8 cellular contexts compared by ENCODE assay signal in genomic region chr3:134294302-134294925, GRCh38. TPM values are rescaled to one million over a fixed set of nuclear protein-coding genes. Genes with fewer than 3 reads are reported as not detected.
A peak's percentile ranks its signal among the peaks of the same experiment; 100 is the strongest.
DNase-seq lines count a peak whose midpoint lies in the region; ATAC-seq and TF ChIP-seq lines count a peak whose summit lies in the region.

No MANE protein-coding gene starts in this region.

- H3K4me3 ChIP-seq in brain microvascular endothelial cell (ENCODE audit: low read depth, low read length), result no peak overlapping the region

- no peak for TF ChIP-seq CTCF in brain microvascular endothelial cell (IDR thresholded peaks at IDR 0.05; ENCODE audit: low read depth, low read length, missing control alignments)

- DNase-seq in T-helper 9 cell (peak; percentile 27), hepatic stellate cell (ENCODE audit: low spot score) (no peak), brain microvascular endothelial cell (no peak), occipital lobe (lab: John Stamatoyannopoulos, UW) (no peak), germinal center (ENCODE audit: low spot score) (no peak)
- DNase-seq in natural killer cell treated with Interleukin-12 subunit alpha and Interleukin-12 subunit beta and Interleukin-15 and Interleukin-18, amount 100 ng/mL, for 72 hours (ENCODE audit: low spot score), result peak; percentile 78

- H3K9me3 Mint-ChIP-seq in natural killer cell treated with Interleukin-12 subunit alpha and Interleukin-12 subunit beta and Interleukin-15 and Interleukin-18, amount 100 ng/mL, for 72 hours, result no peaks in the 10 kb centered on the region

- no peaks in the 10 kb centered on the region for H3K27me3 ChIP-seq in brain microvascular endothelial cell (replicated peaks)

- H3K27ac Mint-ChIP-seq in natural killer cell treated with Interleukin-12 subunit alpha and Interleukin-12 subunit beta and Interleukin-15 and Interleukin-18, amount 100 ng/mL, for 72 hours, result no peak overlapping the region

- H3K36me3 Mint-ChIP-seq in natural killer cell treated with Interleukin-12 subunit alpha and Interleukin-12 subunit beta and Interleukin-15 and Interleukin-18, amount 100 ng/mL, for 72 hours, result peaks cover 8% of the 10 kb centered on the region

- H3K4me3 Mint-ChIP-seq in natural killer cell treated with Interleukin-12 subunit alpha and Interleukin-12 subunit beta and Interleukin-15 and Interleukin-18, amount 100 ng/mL, for 72 hours, result no peak overlapping the region

- H3K27ac ChIP-seq in brain microvascular endothelial cell, result no peak overlapping the region

- no peaks in the 10 kb centered on the region for H3K36me3 ChIP-seq in brain microvascular endothelial cell (replicated peaks)

- H3K27me3 Mint-ChIP-seq in natural killer cell treated with Interleukin-12 subunit alpha and Interleukin-12 subunit beta and Interleukin-15 and Interleukin-18, amount 100 ng/mL, for 72 hours, result peaks cover 22 to 36% of the 10 kb centered on the region in 2 donors

- H3K4me1 Mint-ChIP-seq in natural killer cell treated with Interleukin-12 subunit alpha and Interleukin-12 subunit beta and Interleukin-15 and Interleukin-18, amount 100 ng/mL, for 72 hours (ENCODE audit: low read depth in 2 of 2), result peaks cover 0 to 3% of the 10 kb centered on the region in 2 donors

- ATAC-seq in GM18520 (IDR thresholded peaks at IDR 0.05; ENCODE audit: unreplicated experiment) (peak; percentile 100), HG02885 (IDR thresholded peaks at IDR 0.05; ENCODE audit: poor library complexity, unreplicated experiment) (peak; percentile 100)
- ATAC-seq in natural killer cell treated with Interleukin-12 subunit alpha and Interleukin-12 subunit beta and Interleukin-15 and Interleukin-18, amount 100 ng/mL, for 72 hours, result peak; percentile 98 to 99

- in situ Hi-C loops in brain microvascular endothelial cell (cut with HindIII; ENCODE audit: low pct_ligation_motif_present, low sequenced_read_pairs), result no loop called here

RNA-seq across cellular contexts. Expression of gene RYK, which starts 43.8 kb away (rescaled TPM):
- total RNA-seq in natural killer cell treated with Interleukin-12 subunit alpha and Interleukin-12 subunit beta and Interleukin-15 and Interleukin-18, amount 100 ng/mL, for 72 hours, result 10 to 100 TPM; 20.6 to 20.8 TPM
- 136 TPM for total RNA-seq in occipital lobe

Comparison
In these comparisons a context has a peak if more than half of its experiments do, and no peak if none do; other contexts are left out.
1. DNase-seq: peak in T-helper 9 cell (single experiment) and natural killer cell treated with Interleukin-12 subunit alpha and Interleukin-12 subunit beta and Interleukin-15 and Interleukin-18, amount 100 ng/mL, for 72 hours (single experiment); none in hepatic stellate cell (single experiment), brain microvascular endothelial cell (single experiment), occipital lobe (single experiment) and germinal center (single experiment).
2. Peak in every context shown above with its lines, with median percentiles within 50 percentile points of each other: ATAC-seq.